In the genomic region with DNA sequence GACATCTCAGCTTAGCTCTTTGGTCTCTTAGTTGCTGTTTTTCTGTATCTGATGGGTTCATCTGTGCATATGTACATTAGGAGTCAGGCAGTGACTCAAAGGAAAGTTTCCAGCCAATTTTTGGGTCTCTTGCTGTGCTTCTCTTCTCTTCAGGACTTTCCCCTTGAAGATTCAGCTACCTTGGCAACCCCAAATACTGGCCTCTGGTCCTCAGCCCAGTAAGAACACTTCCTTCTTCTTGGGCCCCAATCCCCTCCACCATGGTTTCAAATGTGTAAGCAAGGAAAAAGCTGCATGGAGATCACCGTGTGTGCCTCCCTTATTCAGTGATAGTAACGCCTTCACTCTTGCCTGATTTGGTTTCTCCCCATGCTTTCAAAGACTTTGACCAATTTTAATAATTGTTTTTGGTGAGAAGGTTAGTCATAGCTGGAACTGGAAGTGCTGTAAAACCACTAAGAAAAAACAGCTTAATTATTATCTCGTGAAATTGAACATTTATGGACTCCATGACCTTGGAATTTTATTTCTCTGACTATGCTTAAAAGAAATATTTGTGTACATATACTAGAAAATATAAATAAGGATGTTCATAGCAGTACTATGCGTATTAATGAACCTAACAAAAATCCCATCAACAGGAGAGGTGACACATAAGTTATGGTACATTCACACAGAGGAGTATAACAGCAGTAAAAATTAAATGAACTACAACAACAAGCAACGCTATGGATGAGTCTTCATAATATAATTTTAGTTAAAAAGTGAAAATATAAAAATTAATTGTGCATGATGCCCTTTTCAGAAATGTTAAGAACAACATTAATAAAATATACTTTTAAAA, we compare ENCODE assay signal across 13 cellular contexts.
DNase-seq lines count a peak whose midpoint lies in the region; ATAC-seq lines count a peak whose summit lies in the region.
"Had no signal": no experiment of that assay in that cellular context is flagged by ENCODE, and none has a peak within 500 bp of the region (broad histone marks: within the 10 kb centered on the region; RNA-seq: fewer than 3 reads in every experiment).

No MANE protein-coding gene starts in this region.

- H2AFZ ChIP-seq in trophoblast cell (ENCODE audit: insufficient read depth, low read length, poor library complexity), result no peak overlapping the region

- H2BK120ac ChIP-seq in trophoblast cell (ENCODE audit: insufficient read depth, low read length, poor library complexity), result no peak overlapping the region

- no peak overlapping the region for H2BK5ac ChIP-seq in trophoblast cell (ENCODE audit: low read depth, low read length, poor library complexity)

- no peak for DNase-seq in activated T-helper 1 cell treated with anti-CD3 and anti-CD28 coated beads, Interleukin-12 subunit alpha, Interleukin-12 subunit beta, Interleukin-2, Interleukin-4 antibody, amounts not matched to agents 30 ng/mL and 10 ng/mL and 1 ng/mL, durations not matched to agents 14 hours and 24 hours and 36 hours (ENCODE audit: low spot score)
- no peak for DNase-seq in left ventricle myocardium superior
- no peak for DNase-seq in trophoblast cell
- DNase-seq in occipital lobe (lab: John Stamatoyannopoulos, UW), result no peak
- DNase-seq: C1 segment of cervical spinal cord, GDM1, NCI-H510A treated with DMSO at 0.1 percent for 48 hours, SHP77, transverse colon had no signal

- H3K9me3 Mint-ChIP-seq in activated T-helper 1 cell treated with anti-CD3 and anti-CD28 coated beads, Interleukin-12 subunit alpha, Interleukin-12 subunit beta, Interleukin-2, Interleukin-4 antibody, amounts not matched to agents 30 ng/mL and 10 ng/mL and 1 ng/mL, durations not matched to agents 14 hours and 24 hours and 36 hours, result no peaks in the 10 kb centered on the region

- no peak overlapping the region for H3K9ac ChIP-seq in trophoblast cell (ENCODE audit: low read length)

- no peaks in the 10 kb centered on the region for H3K27me3 ChIP-seq in trophoblast cell (ENCODE audit: insufficient read depth, low read length)
- H3K27me3 ChIP-seq: transverse colon had no signal

- no peaks in the 10 kb centered on the region for H3K27me3 Mint-ChIP-seq in activated T-helper 1 cell treated with anti-CD3 and anti-CD28 coated beads, Interleukin-12 subunit alpha, Interleukin-12 subunit beta, Interleukin-2, Interleukin-4 antibody, amounts not matched to agents 30 ng/mL and 10 ng/mL and 1 ng/mL, durations not matched to agents 14 hours and 24 hours and 36 hours (ENCODE audit: insufficient read depth)

- no peak overlapping the region for H3K27ac ChIP-seq in trophoblast cell (ENCODE audit: low read depth, low read length)
- H3K27ac ChIP-seq: transverse colon had no signal

- no peak overlapping the region for H3K18ac ChIP-seq in trophoblast cell (ENCODE audit: low read length)

- H3K4me2 ChIP-seq in trophoblast cell (ENCODE audit: low read length), result no peak overlapping the region

- H3K4ac ChIP-seq in trophoblast cell (ENCODE audit: low read depth, low read length), result no peak overlapping the region

- no peak overlapping the region for H4K91ac ChIP-seq in trophoblast cell (ENCODE audit: low read depth, low read length)

- no peak overlapping the region for H2BK12ac ChIP-seq in trophoblast cell (ENCODE audit: low read length)

- no peak overlapping the region for H4K8ac ChIP-seq in trophoblast cell (ENCODE audit: low read depth, low read length)

- no peaks in the 10 kb centered on the region for H3K79me1 ChIP-seq in trophoblast cell (ENCODE audit: low read length)

- ATAC-seq in GM18498 (IDR thresholded peaks at IDR 0.05; ENCODE audit: unreplicated experiment), result peak; percentile 58
- peak; percentile 88 for ATAC-seq in GM19395 (IDR thresholded peaks at IDR 0.05; ENCODE audit: unreplicated experiment)
- peak; percentile 68 for ATAC-seq in HG03045 (IDR thresholded peaks at IDR 0.05; ENCODE audit: unreplicated experiment)
- no peak for ATAC-seq in left ventricle myocardium superior
- ATAC-seq in HG02885 (IDR thresholded peaks at IDR 0.05; ENCODE audit: poor library complexity, unreplicated experiment), result no peak

- no peaks in the 10 kb centered on the region for H3K9me3 ChIP-seq in trophoblast cell (ENCODE audit: insufficient read depth, low read depth, low read length)
- H3K9me3 ChIP-seq: transverse colon had no signal

- no peak overlapping the region for H3K14ac ChIP-seq in trophoblast cell (ENCODE audit: low read length)

- intact Hi-C loops in activated T-helper 1 cell treated with anti-CD3 and anti-CD28 coated beads, Interleukin-12 subunit alpha, Interleukin-12 subunit beta, Interleukin-2, Interleukin-4 antibody, amounts not matched to agents 30 ng/mL and 10 ng/mL and 1 ng/mL, durations not matched to agents 14 hours and 24 hours and 36 hours (cut with micrococcal nuclease), result loop anchor here (1.0 to 5.0 kb wide), 8 partner anchors 18 to 1044 kb away; no protein-coding TSS in a partner anchor
- intact Hi-C loops in left ventricle myocardium superior (cut with micrococcal nuclease), result no loop called here

- no peak overlapping the region for H2AK5ac ChIP-seq in trophoblast cell (ENCODE audit: low read length)

- peak overlapping the region; percentile 49 for H3K4me3 Mint-ChIP-seq in activated T-helper 1 cell treated with anti-CD3 and anti-CD28 coated beads, Interleukin-12 subunit alpha, Interleukin-12 subunit beta, Interleukin-2, Interleukin-4 antibody, amounts not matched to agents 30 ng/mL and 10 ng/mL and 1 ng/mL, durations not matched to agents 14 hours and 24 hours and 36 hours

- H3K4me1 Mint-ChIP-seq in activated T-helper 1 cell treated with anti-CD3 and anti-CD28 coated beads, Interleukin-12 subunit alpha, Interleukin-12 subunit beta, Interleukin-2, Interleukin-4 antibody, amounts not matched to agents 30 ng/mL and 10 ng/mL and 1 ng/mL, durations not matched to agents 14 hours and 24 hours and 36 hours (ENCODE audit: low read depth), result peaks cover 32% of the 10 kb centered on the region

- no peaks in the 10 kb centered on the region for H3K36me3 ChIP-seq in trophoblast cell (ENCODE audit: control insufficient read depth in 1 of 2, insufficient read depth in 2 of 2, low read length in 2 of 2)
- H3K36me3 ChIP-seq: transverse colon had no signal

- no peak overlapping the region for H3K4me3 ChIP-seq in trophoblast cell (ENCODE audit: low read depth, low read length)
- H3K4me3 ChIP-seq: transverse colon had no signal

- WGBS in trophoblast cell (ENCODE audit: extremely low coverage, insufficient coverage, insufficient read length), result no CpG with 5 or more reads among the region's 5 CpGs

- H3K23ac ChIP-seq in trophoblast cell (ENCODE audit: low read length), result no peak overlapping the region

- no peaks in the 10 kb centered on the region for H3K36me3 Mint-ChIP-seq in activated T-helper 1 cell treated with anti-CD3 and anti-CD28 coated beads, Interleukin-12 subunit alpha, Interleukin-12 subunit beta, Interleukin-2, Interleukin-4 antibody, amounts not matched to agents 30 ng/mL and 10 ng/mL and 1 ng/mL, durations not matched to agents 14 hours and 24 hours and 36 hours (ENCODE audit: low read depth)

- H3K4me1 ChIP-seq in trophoblast cell (ENCODE audit: control insufficient read depth in 1 of 2, insufficient read depth in 2 of 2, low read length in 2 of 2), result no peaks in the 10 kb centered on the region
- H3K4me1 ChIP-seq: transverse colon had no signal

- no peak overlapping the region for H4K12ac ChIP-seq in trophoblast cell (ENCODE audit: low read depth, low read length)

- H3K79me2 ChIP-seq in trophoblast cell (ENCODE audit: control insufficient read depth, insufficient read depth, low read length, poor library complexity), result no peaks in the 10 kb centered on the region

- peak overlapping the region; percentile 84 for H3K27ac Mint-ChIP-seq in activated T-helper 1 cell treated with anti-CD3 and anti-CD28 coated beads, Interleukin-12 subunit alpha, Interleukin-12 subunit beta, Interleukin-2, Interleukin-4 antibody, amounts not matched to agents 30 ng/mL and 10 ng/mL and 1 ng/mL, durations not matched to agents 14 hours and 24 hours and 36 hours

Comparison
In these comparisons a context has a peak if more than half of its experiments do, and no peak if none do; other contexts are left out.
1. ATAC-seq: peak in GM18498 (single experiment), GM19395 (single experiment) and HG03045 (single experiment); none in left ventricle myocardium superior (single experiment) and HG02885 (single experiment).